In genomic region chr11:125569913-125570621, GRCh38 we compare ENCODE assay signal across 8 cellular contexts. TPM values are rescaled to one million over a fixed set of nuclear protein-coding genes. Genes with fewer than 3 reads are reported as not detected.
A peak's percentile ranks its signal among the peaks of the same experiment; 100 is the strongest.
DNase-seq lines count a peak whose midpoint lies in the region; ATAC-seq, FAIRE-seq and TF ChIP-seq lines count a peak whose summit lies in the region.

No MANE protein-coding gene starts in this region.

- peak overlapping the region; percentile 41; the same call in 1 of the 2 replicates for H3K27ac ChIP-seq in PC-9
- no peak overlapping the region for H3K27ac ChIP-seq in endodermal cell (ENCODE audit: low read depth, low read length)

- peaks cover 12% of the 10 kb centered on the region for H3K4me1 Mint-ChIP-seq in endodermal cell
- peaks cover 22% of the 10 kb centered on the region for H3K4me1 Mint-ChIP-seq in neural crest cell

- peak; percentile 26 for ATAC-seq in GM21526 (IDR thresholded peaks at IDR 0.05; ENCODE audit: low FRiP score, unreplicated experiment)
- no peak for ATAC-seq in GM21529 (IDR thresholded peaks at IDR 0.05; ENCODE audit: unreplicated experiment)

- WGBS in endodermal cell (ENCODE audit: insufficient coverage in 1 of 2, insufficient read length in 1 of 2), 2 experiments: 14 to 20% methylated on average over 7 to 9 of the region's 9 CpGs

- H3K79me2 ChIP-seq in PC-9 (ENCODE audit: low read depth): peaks cover 30% of the 10 kb centered on the region

- DNase-seq in COLO668 (lab: John Stamatoyannopoulos, UW; ENCODE audit: unreplicated experiment) (peak; percentile 17), PC-9 (no peak), endodermal cell (no peak), neural crest cell (ENCODE audit: low read depth, low spot score) (no peak), RCC 7860 (ENCODE audit: low spot score) (no peak), SIG-M5 (lab: John Stamatoyannopoulos, UW) (no peak)

- H3K9me3 ChIP-seq in PC-9 (ENCODE audit: insufficient read depth, low read depth) (no peaks in the 10 kb centered on the region), endodermal cell (ENCODE audit: control insufficient read depth, low read length) (peaks cover 8% of the 10 kb centered on the region)

- no peak for TF ChIP-seq CTCF in PC-9 (conservative IDR thresholded peaks at IDR 0.05)
- no peak for TF ChIP-seq CTCF in endodermal cell (conservative IDR thresholded peaks at IDR 0.05)
- no peak for TF ChIP-seq CTCF in neural crest cell (conservative IDR thresholded peaks at IDR 0.05)

- peaks cover 6% of the 10 kb centered on the region; the same call in 1 of the 2 replicates for H4K20me1 ChIP-seq in PC-9 (ENCODE audit: insufficient read depth)

- peaks cover 11% of the 10 kb centered on the region; the same call in 1 of the 2 replicates for H3K4me1 ChIP-seq in PC-9 (replicated peaks; ENCODE audit: insufficient read depth)
- peaks cover 4% of the 10 kb centered on the region for H3K4me1 ChIP-seq in endodermal cell (ENCODE audit: control insufficient read depth, insufficient read depth, low read length)

- peak overlapping the region; percentile 84 for H3K4me2 ChIP-seq in PC-9

- H3K36me3 Mint-ChIP-seq in endodermal cell (ENCODE audit: low read depth) (peaks cover 19% of the 10 kb centered on the region), neural crest cell (ENCODE audit: low read depth) (peaks cover 2% of the 10 kb centered on the region)

- H3K9me2 ChIP-seq in PC-9 (ENCODE audit: insufficient read depth): no peaks in the 10 kb centered on the region

- H3K36me3 ChIP-seq in PC-9 (ENCODE audit: low read depth) (peaks cover 22% of the 10 kb centered on the region; the same call in 1 of the 2 replicates), endodermal cell (ENCODE audit: control insufficient read depth, insufficient read depth, low read length) (peaks cover 28% of the 10 kb centered on the region)

- CTCF ChIA-PET in PC-9 (lab: Charles Lee): interaction anchor here (0.6 kb wide), 1 partner anchor 1989 kb away, joined by 9 read pairs; no protein-coding TSS in a partner anchor

- FAIRE-seq in RCC 7860 (lab: Jason Lieb, UNC): no peak

- POLR2A ChIA-PET in PC-9 (lab: Charles Lee; ENCODE audit: unreplicated experiment): interaction anchor here (0.8 kb wide), 1 partner anchor 318 kb away, joined by 6 read pairs; the partner anchor contains the start of gene HYLS1

- H3K4me3 ChIP-seq in PC-9 (peak overlapping the region; percentile 98), endodermal cell (ENCODE audit: low read length) (peak overlapping the region; percentile 98)

- peak overlapping the region; percentile 99 for H2AFZ ChIP-seq in PC-9

- TSS peak; percentile 49 for BruUV-seq in PC-9 (replicated peaks; lab: Mats Ljungman, UMichigan)

- peaks cover 14% of the 10 kb centered on the region for H3K9me3 Mint-ChIP-seq in endodermal cell
- H3K9me3 Mint-ChIP-seq in neural crest cell: peaks cover 3% of the 10 kb centered on the region

- H3K27me3 ChIP-seq in PC-9 (ENCODE audit: insufficient read depth, low read depth) (no peaks in the 10 kb centered on the region), endodermal cell (ENCODE audit: control insufficient read depth, insufficient read depth, low read length, poor library complexity, severe bottlenecking) (no peaks in the 10 kb centered on the region)

- intact Hi-C loops in PC-9 (cut with micrococcal nuclease; ENCODE audit: unreplicated experiment): loop anchor here (1.0 to 10.0 kb wide), 3 partner anchors 22 to 685 kb away; partner anchors contain the start of genes CHEK1 and STT3A

- peak overlapping the region; percentile 83 for H3K9ac ChIP-seq in endodermal cell (ENCODE audit: extremely low read depth, low read length, poor library complexity, severe bottlenecking)

- no peaks in the 10 kb centered on the region for H3F3A ChIP-seq in PC-9 (ENCODE audit: insufficient read depth, low read depth)

- H3K27me3 Mint-ChIP-seq in endodermal cell (ENCODE audit: insufficient read depth) (no peaks in the 10 kb centered on the region), neural crest cell (ENCODE audit: low read depth) (no peaks in the 10 kb centered on the region)

- H3K4me3 Mint-ChIP-seq in endodermal cell: peak overlapping the region; percentile 78
- H3K4me3 Mint-ChIP-seq in neural crest cell: peak overlapping the region; percentile 92

- peak overlapping the region; percentile 74 for H3K27ac Mint-ChIP-seq in endodermal cell
- H3K27ac Mint-ChIP-seq in neural crest cell (ENCODE audit: unreplicated experiment): peak overlapping the region; percentile 50

RNA-seq across cellular contexts. Expression of gene EI24, which starts 0.8 kb away (rescaled TPM):
- total RNA-seq in PC-9 (2021): 69.7 and 88.2 TPM in 2 replicates
- 100 to 1,000 TPM; 102 to 110 TPM for total RNA-seq in endodermal cell
- polyA plus RNA-seq in endodermal cell (2013, experiment 1 of 2): 105 TPM
- polyA plus RNA-seq in endodermal cell (2013, experiment 2 of 2): 97.5 TPM
- 114 and 121 TPM in 2 replicates for total RNA-seq in neural crest cell

RNA-seq across cellular contexts. Expression of gene STT3A, which starts 22.6 kb away (rescaled TPM):
- total RNA-seq in PC-9 (2021) (86.1 and 113 TPM in 2 replicates), endodermal cell (100 to 1,000 TPM; 158 to 159 TPM), neural crest cell (133 and 144 TPM in 2 replicates)
- polyA plus RNA-seq in endodermal cell (2013, experiment 1 of 2): 163 TPM
- polyA plus RNA-seq in endodermal cell (2013, experiment 2 of 2): 132 TPM

RNA-seq across cellular contexts. Expression of gene CHEK1, which starts 54.9 kb away (rescaled TPM):
- total RNA-seq in PC-9 (2021) (36.5 and 39.8 TPM in 2 replicates), endodermal cell (100 to 1,000 TPM; 103 to 123 TPM), neural crest cell (105 and 106 TPM in 2 replicates)
- polyA plus RNA-seq in endodermal cell (2013, experiment 1 of 2): 59.6 TPM
- 62.9 TPM for polyA plus RNA-seq in endodermal cell (2013, experiment 2 of 2)
